Comparison of ENCODE assay signal across 8 cellular contexts in genomic region chr5:142015781-142016533, GRCh38. TPM values are rescaled to one million over a fixed set of nuclear protein-coding genes. Genes with fewer than 3 reads are reported as not detected.
A peak's percentile ranks its signal among the peaks of the same experiment; 100 is the strongest.
DNase-seq lines count a peak whose midpoint lies in the region; ATAC-seq, FAIRE-seq and TF ChIP-seq lines count a peak whose summit lies in the region.

No MANE protein-coding gene starts in this region.

- H3K27me3 ChIP-seq in pancreas (no peaks in the 10 kb centered on the region), aorta (ENCODE audit: control insufficient read depth in 1 of 2, insufficient read depth in 2 of 2, low read length in 1 of 2) (no peaks in the 10 kb centered on the region)

- no peaks in the 10 kb centered on the region for H3K9me3 ChIP-seq in T-helper 17 cell (ENCODE audit: control insufficient read depth, low read length, poor library complexity, severe bottlenecking)
- no peaks in the 10 kb centered on the region for H3K9me3 ChIP-seq in pancreas
- no peaks in the 10 kb centered on the region for H3K9me3 ChIP-seq in aorta (ENCODE audit: control insufficient read depth, low read length)

- H3K27ac ChIP-seq in pancreas (peak overlapping the region in 3 of 4 donors; percentile 10 to 45 (median 44)), aorta (ENCODE audit: low read depth in 1 of 2, low read length in 2 of 2) (no peak overlapping the region)

- H3K4me1 Mint-ChIP-seq in T-helper 17 cell (peaks cover 45% of the 10 kb centered on the region), chondrocyte (ENCODE audit: low read depth) (peaks cover 38% of the 10 kb centered on the region)

- no peak for DNase-seq in T-helper 17 cell
- DNase-seq in central memory CD4-positive, alpha-beta T cell = peak; percentile 52
- peak in 1 of 6 donors; percentile 27 for DNase-seq in pancreas
- DNase-seq in chondrocyte (ENCODE audit: low spot score) = no peak
- no peak for DNase-seq in effector CD8-positive, alpha-beta T cell (lab: John Stamatoyannopoulos, UW)
- no peak for DNase-seq in aorta

- H3K4me3 Mint-ChIP-seq in T-helper 17 cell (peak overlapping the region; percentile 81), chondrocyte (ENCODE audit: unreplicated experiment) (no peak overlapping the region)

- H3K4me3 ChIP-seq in pancreas = no peak overlapping the region
- no peak overlapping the region for H3K4me3 ChIP-seq in aorta (ENCODE audit: low read length in 2 of 2)

- no peaks in the 10 kb centered on the region for H3K36me3 Mint-ChIP-seq in T-helper 17 cell (ENCODE audit: low read depth)
- H3K36me3 Mint-ChIP-seq in chondrocyte (ENCODE audit: low read depth) = peaks cover 2% of the 10 kb centered on the region

- ATAC-seq in GM18511 (IDR thresholded peaks at IDR 0.05; ENCODE audit: unreplicated experiment) = peak; percentile 35
- peak; percentile 39 for ATAC-seq in HG03097 (IDR thresholded peaks at IDR 0.05; ENCODE audit: low FRiP score, unreplicated experiment)
- peak; percentile 55 for ATAC-seq in T-helper 17 cell
- peak in 2 of 4 donors; percentile 3 to 10 for ATAC-seq in pancreas
- ATAC-seq in aorta (ENCODE audit: low FRiP score) = no peak

- no peak for FAIRE-seq in pancreas (lab: Jason Lieb, UNC)

- 75 to 82% methylated on average over 6 of the region's 6 CpGs for WGBS in pancreas, 2 donors
- WGBS in aorta, 2 donors = 81% methylated on average over 6 of the region's 6 CpGs

- TF ChIP-seq CTCF in pancreas (IDR thresholded peaks at IDR 0.05) (no peak), chondrocyte (IDR thresholded peaks at IDR 0.05) (no peak)

- H3K9me3 Mint-ChIP-seq in chondrocyte (ENCODE audit: low read depth) = peaks cover 4% of the 10 kb centered on the region

- H3K27ac Mint-ChIP-seq in T-helper 17 cell (peak overlapping the region; percentile 94), chondrocyte (ENCODE audit: unreplicated experiment) (no peak overlapping the region)

- no peaks in the 10 kb centered on the region for H3K27me3 Mint-ChIP-seq in T-helper 17 cell
- no peaks in the 10 kb centered on the region for H3K27me3 Mint-ChIP-seq in chondrocyte (ENCODE audit: low read depth)

- H3K36me3 ChIP-seq in pancreas = no peaks in the 10 kb centered on the region
- H3K36me3 ChIP-seq in aorta (ENCODE audit: control insufficient read depth in 1 of 2, insufficient read depth in 2 of 2, low read length in 1 of 2) = no peaks in the 10 kb centered on the region

- intact Hi-C loops in pancreas (cut with DNase I) = loop anchor here in 1 of 3 donors (10.0 kb wide), 1 partner anchor 129 kb away; no protein-coding TSS in a partner anchor
- intact Hi-C loops in aorta (cut with DNase I) = loop anchor here in 1 of 2 donors (10.0 kb wide), 1 partner anchor 99 kb away; no protein-coding TSS in a partner anchor

- H3K4me1 ChIP-seq in pancreas (peaks cover 0 to 20% (median 0%) of the 10 kb centered on the region in 3 donors), aorta (ENCODE audit: control insufficient read depth in 1 of 2, insufficient read depth in 2 of 2, low read length in 2 of 2) (no peaks in the 10 kb centered on the region)

RNA-seq across cellular contexts. Expression of gene GNPDA1, which starts 3.1 kb away (rescaled TPM):
- 10 to 100 TPM in 1 of 2 donors, 1 to 10 TPM in 1; 9.5 to 13.2 TPM for total RNA-seq in T-helper 17 cell
- total RNA-seq in pancreas = 10 to 100 TPM in 1 of 6 donors, 1 to 10 TPM in 5; 4.1 to 15.2 (median 7.4) TPM
- 10 to 100 TPM in 1 of 2 donors, 1 to 10 TPM in 1; 8.7 to 15.5 TPM for polyA plus RNA-seq in pancreas
- 31.2 to 41.8 TPM (median 34.5 TPM) in 3 replicates for total RNA-seq in chondrocyte
- total RNA-seq in aorta = 10 to 100 TPM; 18.7 to 21.5 TPM
- 10 to 100 TPM; 13.0 to 24.0 TPM for polyA plus RNA-seq in aorta

RNA-seq across cellular contexts. Expression of gene RNF14, which starts 47.1 kb away (rescaled TPM):
- total RNA-seq in T-helper 17 cell = 10 to 100 TPM; 16.5 to 18.7 TPM
- 10 to 100 TPM; 15.4 to 30.4 (median 21.6) TPM for total RNA-seq in pancreas
- polyA plus RNA-seq in pancreas = 10 to 100 TPM in 1 of 2 donors, 1 to 10 TPM in 1; 7.8 to 18.4 TPM
- 80.4 to 83.6 TPM (median 83.5 TPM) in 3 replicates for total RNA-seq in chondrocyte
- 10 to 100 TPM; 53.0 to 54.6 TPM for total RNA-seq in aorta
- polyA plus RNA-seq in aorta = 10 to 100 TPM; 44.3 to 55.0 TPM

RNA-seq across cellular contexts. Expression of gene PCDH12, which starts 58.0 kb away (rescaled TPM):
- total RNA-seq in T-helper 17 cell (under 1 TPM; 0.05 to 0.15 TPM), pancreas (1 to 10 TPM in 3 of 6 donors, under 1 TPM in 3; 0.32 to 1.7 (median 0.93) TPM), chondrocyte (0.02 TPM in 1 of 3 replicates, not detected in the others), aorta (10 to 100 TPM in 1 of 2 donors, 1 to 10 TPM in 1; 8.0 to 10.3 TPM)
- polyA plus RNA-seq in pancreas (1 to 10 TPM in 1 of 2 donors, under 1 TPM in 1; 0.65 to 1.6 TPM), aorta (under 1 TPM; 0.88 to 0.95 TPM)

Comparison
In these comparisons a context has a peak if more than half of its experiments do, and no peak if none do; other contexts are left out.
1. H3K27ac ChIP-seq: peak in pancreas (3 of 4); none in aorta (0 of 2).